Comparison of ENCODE assay signal across 12 cellular contexts in the genomic region with DNA sequence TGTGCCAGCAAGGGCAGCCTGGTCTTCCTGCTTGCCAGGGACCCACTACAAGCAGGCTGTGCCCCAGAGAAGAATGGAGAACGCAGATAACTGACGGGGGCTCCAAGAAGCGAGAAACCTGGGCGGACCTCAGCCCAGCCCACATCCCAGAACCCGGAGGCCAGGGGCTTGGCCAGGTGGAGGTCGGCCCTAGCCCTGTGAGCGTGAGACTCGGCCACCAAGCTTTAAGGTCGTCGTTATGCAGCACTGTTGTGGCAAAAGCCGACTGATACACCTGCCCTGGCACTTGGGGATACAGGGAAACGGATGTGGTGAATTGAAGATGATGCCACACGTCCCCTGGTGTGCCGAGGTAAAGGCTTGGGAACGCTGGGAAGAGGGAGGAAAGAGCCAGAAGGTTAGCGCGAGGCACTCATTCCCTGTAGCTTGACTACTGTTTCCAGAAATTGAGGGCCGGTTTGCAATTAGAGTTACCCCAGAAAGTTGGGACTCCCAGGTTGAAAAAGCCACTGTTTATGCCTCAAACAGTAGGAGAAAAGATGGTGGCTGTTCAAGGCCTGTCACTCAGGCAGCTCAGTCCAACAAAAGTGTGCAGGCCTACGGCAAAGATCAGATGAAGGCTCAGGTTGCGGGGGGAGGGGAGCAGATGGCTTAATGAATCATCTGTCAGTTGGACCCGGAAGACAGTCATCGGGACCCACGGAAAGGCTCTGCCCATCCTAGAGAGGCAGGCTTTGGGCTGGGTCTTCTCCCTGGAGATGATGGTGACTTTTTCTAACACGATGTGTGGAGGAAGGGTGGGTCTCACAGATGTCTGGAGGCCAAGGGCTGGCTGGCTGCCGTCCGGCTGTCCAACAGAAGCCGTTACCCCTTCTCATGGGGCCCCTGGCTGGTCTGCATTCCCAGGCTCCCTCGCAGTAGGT. TPM values are rescaled to one million over a fixed set of nuclear protein-coding genes. Genes with fewer than 3 reads are reported as not detected.
DNase-seq lines count a peak whose midpoint lies in the region; ATAC-seq and TF ChIP-seq lines count a peak whose summit lies in the region.
"Had no signal": no experiment of that assay in that cellular context is flagged by ENCODE, and none has a peak within 500 bp of the region (broad histone marks: within the 10 kb centered on the region; RNA-seq: fewer than 3 reads in every experiment).

No MANE protein-coding gene starts in this region.

- H3K27ac Mint-ChIP-seq in progenitor cell of endocrine pancreas = peak overlapping the region; percentile 56
- H3K27ac Mint-ChIP-seq in activated T-helper 17 cell treated with anti-CD3 and anti-CD28 coated beads, Interleukin-2, amount 50 U/mL, for 72 hours = no peak overlapping the region
- H3K27ac Mint-ChIP-seq: T-helper 1 cell treated with Interleukin-12 subunit alpha and Interleukin-12 subunit beta and Interleukin-4 antibody, amounts not matched to agents 30 μg/mL and 1 μg/mL, for 36 hours had no signal

- CTCF ChIA-PET in HCT116 (lab: Charles Lee) = no interaction called here

- TSS peak; percentile 61 for BruUV-seq in HCT116 (replicated peaks; lab: Mats Ljungman, UMichigan)

- H3K4me3 ChIP-seq in HCT116 (replicated peaks in 1 of 2; ENCODE audit: low read depth in 1 of 2, low read length in 2 of 2) (peak overlapping the region; percentile 8 to 18; a peak in 2 of 4 replicates), lower lobe of right lung (no peak overlapping the region)
- H3K4me3 ChIP-seq: sigmoid colon had no signal

- peaks cover 4% of the 10 kb centered on the region for H3K9me3 Mint-ChIP-seq in progenitor cell of endocrine pancreas (ENCODE audit: low read depth)
- H3K9me3 Mint-ChIP-seq in activated T-helper 17 cell treated with anti-CD3 and anti-CD28 coated beads, Interleukin-2, amount 50 U/mL, for 72 hours = no peaks in the 10 kb centered on the region
- H3K9me3 Mint-ChIP-seq: T-helper 1 cell treated with Interleukin-12 subunit alpha and Interleukin-12 subunit beta and Interleukin-4 antibody, amounts not matched to agents 30 μg/mL and 1 μg/mL, for 36 hours had no signal

- H3K27me3 ChIP-seq in HCT116 (ENCODE audit: insufficient read depth, low read length) (no peaks in the 10 kb centered on the region), lower lobe of right lung (ENCODE audit: low read depth) (peaks cover 2% of the 10 kb centered on the region)
- H3K27me3 ChIP-seq: sigmoid colon had no signal

- H3K36me3 ChIP-seq in HCT116 (ENCODE audit: control insufficient read depth in 1 of 2, insufficient read depth in 2 of 2, low read length in 2 of 2) = no peaks in the 10 kb centered on the region
- no peaks in the 10 kb centered on the region for H3K36me3 ChIP-seq in lower lobe of right lung
- H3K36me3 ChIP-seq: sigmoid colon had no signal

- H3K9me3 ChIP-seq in HCT116 (ENCODE audit: control insufficient read depth in 1 of 2, insufficient read depth in 1 of 2, low read depth in 1 of 2, low read length in 2 of 2) = no peaks in the 10 kb centered on the region
- no peaks in the 10 kb centered on the region for H3K9me3 ChIP-seq in lower lobe of right lung
- H3K9me3 ChIP-seq: sigmoid colon had no signal

- RAD21 ChIA-PET in HCT116 (lab: Charles Lee; ENCODE audit: low non-redundant PET in 1 of 2, low total read pairs in 2 of 2, uncharacterized antibody in 2 of 2, unreplicated experiment in 2 of 2) = no interaction called here

- no peak for TF ChIP-seq RAD21 in HCT116 (IDR thresholded peaks at IDR 0.05; ENCODE audit: low read depth)

- no peaks in the 10 kb centered on the region for H4K20me1 ChIP-seq in HCT116 (ENCODE audit: insufficient read depth)

- no peaks in the 10 kb centered on the region for H3K27me3 Mint-ChIP-seq in progenitor cell of endocrine pancreas
- no peaks in the 10 kb centered on the region for H3K27me3 Mint-ChIP-seq in activated T-helper 17 cell treated with anti-CD3 and anti-CD28 coated beads, Interleukin-2, amount 50 U/mL, for 72 hours

- H3K4me1 Mint-ChIP-seq in progenitor cell of endocrine pancreas (ENCODE audit: low read depth) = peaks cover 8% of the 10 kb centered on the region
- peaks cover under 1% of the 10 kb centered on the region for H3K4me1 Mint-ChIP-seq in activated T-helper 17 cell treated with anti-CD3 and anti-CD28 coated beads, Interleukin-2, amount 50 U/mL, for 72 hours

- H3K9ac ChIP-seq in HCT116 (ENCODE audit: low read length) = peak overlapping the region; percentile 27

- ATAC-seq in HCT116 (no peak), HG03521 (IDR thresholded peaks at IDR 0.05; ENCODE audit: unreplicated experiment) (no peak), lower lobe of right lung (no peak)
- no peak for ATAC-seq in activated T-helper 17 cell treated with anti-CD3 and anti-CD28 coated beads, Interleukin-2, amount 50 U/mL, for 72 hours (replicated peaks)
- ATAC-seq: left ventricle myocardium superior had no signal

- DNase-seq in HCT116 (ENCODE audit: low read depth, low spot score) (peak; percentile 61), NCI-H524 treated with DMSO at 0.1 percent for 48 hours (lab: John Stamatoyannopoulos, UW) (peak; percentile 70), ecto neural progenitor cell (ENCODE audit: low spot score) (peak; percentile 45), progenitor cell of endocrine pancreas (ENCODE audit: low spot score, unreplicated experiment) (no peak), HUDEP-2 (lab: John Stamatoyannopoulos, UW; ENCODE audit: unreplicated experiment in 76 of 76) (no peak), lower lobe of right lung (no peak)
- DNase-seq: H7, left ventricle myocardium superior had no signal

- peak; percentile 99 for TF ChIP-seq POLR2A in HCT116 (IDR thresholded peaks at IDR 0.05; ENCODE audit: borderline replicate concordance, extremely low read depth, insufficient read depth, insufficient read length)

- peak overlapping the region; percentile 47 for H2AFZ ChIP-seq in HCT116 (ENCODE audit: low read depth, low read length, poor library complexity, severe bottlenecking)

- POLR2A ChIA-PET in HCT116 (lab: Charles Lee) = interaction anchor here (0.8 to 3.3 kb wide), 10 partner anchors 13 to 122 kb away, joined by 3 to 19 read pairs (median 7); a partner anchor contains a TSS

- TF ChIP-seq CTCF in HCT116 (IDR thresholded peaks at IDR 0.05 in 2 of 3, conservative IDR thresholded peaks at IDR 0.05 in 1 of 3; ENCODE audit: borderline replicate concordance in 1 of 3, insufficient read depth in 1 of 3, low read depth in 2 of 3, low read length in 2 of 3) = no peak
- TF ChIP-seq CTCF in progenitor cell of endocrine pancreas (IDR thresholded peaks at IDR 0.05; ENCODE audit: unreplicated experiment) = no peak
- no peak for TF ChIP-seq CTCF in lower lobe of right lung (IDR thresholded peaks at IDR 0.05)

- peak overlapping the region; percentile 43 for H3K27ac ChIP-seq in HCT116 (ENCODE audit: low read depth, low read length)
- H3K27ac ChIP-seq in lower lobe of right lung = no peak overlapping the region

- peaks cover 9% of the 10 kb centered on the region for H3K79me2 ChIP-seq in HCT116 (ENCODE audit: insufficient read depth, low read length)

- intact Hi-C loops in HCT116 (cut with micrococcal nuclease) = no loop called here
- intact Hi-C loops in lower lobe of right lung (cut with DNase I) = no loop called here

- H3K4me3 Mint-ChIP-seq in progenitor cell of endocrine pancreas (ENCODE audit: low read depth) = no peak overlapping the region
- no peak overlapping the region for H3K4me3 Mint-ChIP-seq in activated T-helper 17 cell treated with anti-CD3 and anti-CD28 coated beads, Interleukin-2, amount 50 U/mL, for 72 hours
- H3K4me3 Mint-ChIP-seq: T-helper 1 cell treated with Interleukin-12 subunit alpha and Interleukin-12 subunit beta and Interleukin-4 antibody, amounts not matched to agents 30 μg/mL and 1 μg/mL, for 36 hours had no signal

- peak overlapping the region; percentile 61 for H3K4me2 ChIP-seq in HCT116 (ENCODE audit: low read length)

- H3K36me3 Mint-ChIP-seq in progenitor cell of endocrine pancreas (ENCODE audit: insufficient read depth) = peaks cover 3% of the 10 kb centered on the region
- peaks cover under 1% of the 10 kb centered on the region for H3K36me3 Mint-ChIP-seq in activated T-helper 17 cell treated with anti-CD3 and anti-CD28 coated beads, Interleukin-2, amount 50 U/mL, for 72 hours (ENCODE audit: low read depth)

- H3K9me2 ChIP-seq in HCT116 (ENCODE audit: insufficient read depth) = no peaks in the 10 kb centered on the region

- H3K4me1 ChIP-seq in HCT116 (ENCODE audit: control insufficient read depth in 1 of 2, insufficient read depth in 2 of 2, low read length in 2 of 2) (peaks cover 33 to 51% of the 10 kb centered on the region in 2 experiments), lower lobe of right lung (peaks cover 30% of the 10 kb centered on the region)

TF ChIP-seq in HCT116, 20 proteins besides CTCF, POLR2A, EP300 and RAD21 (continues in another document):
- TF ChIP-seq TCF7L2 (IDR thresholded peaks at IDR 0.05; ENCODE audit: borderline replicate concordance, extremely low read depth, insufficient read depth, insufficient read length) (peak; percentile 88), SRF (IDR thresholded peaks at IDR 0.05; ENCODE audit: low read depth) (no peak), POLR2AphosphoS5 (IDR thresholded peaks at IDR 0.05; ENCODE audit: low read depth, low read length) (peak; percentile 93)

RNA-seq across cellular contexts. Expression of a gene that starts 45.6 kb away (rescaled TPM):
- total RNA-seq in HCT116 (2021; ENCODE audit: unreplicated experiment) (45.2 TPM), progenitor cell of endocrine pancreas (36.9 and 40.5 TPM in 2 replicates), lower lobe of right lung (19.9 TPM)
- polyA plus RNA-seq in HCT116 (2012) = 16.1 and 18.2 TPM in 2 replicates
- under 1 TPM in 1 of 2 donors, not detected in 1; 0.26 TPM for total RNA-seq in activated T-helper 17 cell treated with anti-CD3 and anti-CD28 coated beads, Interleukin-2, amount 50 U/mL, for 72 hours

RNA-seq across cellular contexts. Expression of a gene that starts 54.6 kb away (rescaled TPM):
- total RNA-seq in HCT116 (2021; ENCODE audit: unreplicated experiment) (109 TPM), progenitor cell of endocrine pancreas (128 and 130 TPM in 2 replicates), lower lobe of right lung (98.1 TPM)
- polyA plus RNA-seq in HCT116 (2012) = 75.0 and 96.2 TPM in 2 replicates
- total RNA-seq in activated T-helper 17 cell treated with anti-CD3 and anti-CD28 coated beads, Interleukin-2, amount 50 U/mL, for 72 hours = 10 to 100 TPM; 58.4 to 71.2 TPM

Comparison
In these comparisons a context has a peak if more than half of its experiments do, and no peak if none do; other contexts are left out.
1. DNase-seq: peak in HCT116 (single experiment), NCI-H524 treated with DMSO at 0.1 percent for 48 hours (single experiment) and ecto neural progenitor cell (single experiment); none in progenitor cell of endocrine pancreas (single experiment), HUDEP-2 (0 of 76) and lower lobe of right lung (single experiment).
2. RNA of a gene that starts 45.6 kb away (total RNA-seq): 45.2 TPM in HCT116 (single experiment), 36.9 to 40.5 TPM in progenitor cell of endocrine pancreas and 19.9 TPM in lower lobe of right lung (single experiment); 0.26 TPM in activated T-helper 17 cell treated with anti-CD3 and anti-CD28 coated beads, Interleukin-2, amount 50 U/mL, for 72 hours; every median in the first group is over 10 times any median in the second.